9 cellular contexts compared by ENCODE assay signal in genomic region chr12:130031571-130032189, GRCh38.
DNase-seq lines count a peak whose midpoint lies in the region; ATAC-seq and TF ChIP-seq lines count a peak whose summit lies in the region.
"Had no signal": no experiment of that assay in that cellular context is flagged by ENCODE, and none has a peak within 500 bp of the region (broad histone marks: within the 10 kb centered on the region; RNA-seq: fewer than 3 reads in every experiment).

No MANE protein-coding gene starts in this region.

- no peaks in the 10 kb centered on the region for H3K36me3 Mint-ChIP-seq in Calu3 (ENCODE audit: insufficient read depth, unreplicated experiment)
- H3K36me3 Mint-ChIP-seq: activated naive CD4-positive, alpha-beta T cell treated with anti-CD3 and anti-CD28 coated beads, Interleukin-2, amount 50 U/mL, for 24 hours had no signal

- peaks cover 9% of the 10 kb centered on the region for H3K9me3 Mint-ChIP-seq in Calu3 (ENCODE audit: low read depth, unreplicated experiment)
- H3K9me3 Mint-ChIP-seq: activated naive CD4-positive, alpha-beta T cell treated with anti-CD3 and anti-CD28 coated beads, Interleukin-2, amount 50 U/mL, for 24 hours had no signal

- no peak overlapping the region for H3K4me3 Mint-ChIP-seq in Calu3 (ENCODE audit: low read depth, unreplicated experiment)
- H3K4me3 Mint-ChIP-seq: activated naive CD4-positive, alpha-beta T cell treated with anti-CD3 and anti-CD28 coated beads, Interleukin-2, amount 50 U/mL, for 24 hours had no signal

- no peak overlapping the region for H3K27ac Mint-ChIP-seq in Calu3 (ENCODE audit: unreplicated experiment)
- H3K27ac Mint-ChIP-seq: activated naive CD4-positive, alpha-beta T cell treated with anti-CD3 and anti-CD28 coated beads, Interleukin-2, amount 50 U/mL, for 24 hours had no signal

- TF ChIP-seq CTCF in Calu3 (IDR thresholded peaks at IDR 0.05; ENCODE audit: unreplicated experiment): peak; percentile 61

- no peaks in the 10 kb centered on the region for H3K27me3 Mint-ChIP-seq in Calu3 (ENCODE audit: unreplicated experiment)

- no TSS peak for BruUV-seq in Calu3 (replicated peaks; lab: Mats Ljungman, UMichigan)

- no peaks in the 10 kb centered on the region for H3K4me1 Mint-ChIP-seq in Calu3 (ENCODE audit: low read depth, unreplicated experiment)
- H3K4me1 Mint-ChIP-seq: activated naive CD4-positive, alpha-beta T cell treated with anti-CD3 and anti-CD28 coated beads, Interleukin-2, amount 50 U/mL, for 24 hours had no signal

- peak; percentile 84 for ATAC-seq in GM19463 (IDR thresholded peaks at IDR 0.05; ENCODE audit: unreplicated experiment)
- ATAC-seq in stimulated activated naive CD8-positive, alpha-beta T cell treated with anti-CD3 and anti-CD28 coated beads, Interleukin-15, Interleukin-2, amounts not matched to agents 100 U/mL and 50 U/mL, for 24 hours: no peak

- CTCF ChIA-PET in Calu3 (lab: Charles Lee): no interaction called here

- DNase-seq in Calu3 (peak; percentile 65), MV-4-11 (lab: John Stamatoyannopoulos, UW) (peak; percentile 6), dermis blood vessel endothelial cell (peak; percentile 63), mucosa of gallbladder (ENCODE audit: low spot score) (peak; percentile 48), posterior vena cava (ENCODE audit: low spot score) (no peak)
- DNase-seq in activated CD4-positive, alpha-beta T cell treated with anti-CD3 and anti-CD28 coated beads for 4 hours: peak; percentile 19 to 54
- peak; percentile 76 for DNase-seq in stimulated activated naive CD8-positive, alpha-beta T cell treated with anti-CD3 and anti-CD28 coated beads, Interleukin-15, Interleukin-2, amounts not matched to agents 100 U/mL and 50 U/mL, for 24 hours

- intact Hi-C loops in Calu3 (cut with micrococcal nuclease; ENCODE audit: unreplicated experiment) (no loop called here), posterior vena cava (cut with DNase I) (no loop called here)
